25 cellular contexts compared by ENCODE assay signal in the genomic region with DNA sequence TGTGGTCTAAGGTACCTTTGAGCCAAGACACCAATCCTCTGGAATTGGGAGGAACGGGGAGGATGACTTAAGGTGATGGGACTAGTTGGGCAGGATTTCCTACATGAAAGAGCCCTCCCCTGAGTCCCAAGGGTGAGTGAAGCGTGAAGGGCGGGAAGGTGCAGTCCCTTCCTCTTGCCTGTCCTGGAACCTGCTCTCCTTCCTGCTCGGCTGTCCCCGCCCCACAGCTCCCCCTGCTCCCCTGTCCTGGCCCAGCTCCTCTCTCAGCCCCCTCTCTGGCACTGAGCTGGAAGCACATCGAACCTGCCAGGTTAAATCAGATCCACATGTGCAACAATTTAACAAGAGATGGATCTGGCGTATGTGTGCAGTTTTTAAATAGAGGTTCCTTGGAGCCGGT.
"Had no signal": no experiment of that assay in that cellular context is flagged by ENCODE, and none has a peak within 500 bp of the region (broad histone marks: within the 10 kb centered on the region; RNA-seq: fewer than 3 reads in every experiment).

No MANE protein-coding gene starts in this region.

- H3K27ac ChIP-seq: esophagus squamous epithelium, gastroesophageal sphincter, left lung, testis, upper lobe of left lung had no signal

- H3K4me1 Mint-ChIP-seq: activated CD4-positive, alpha-beta T cell treated with anti-CD3 and anti-CD28 coated beads, Interleukin-2, amount 10 ng/mL, durations not matched to agents 7 days and 5 days; activated naive CD4-positive, alpha-beta T cell treated with anti-CD3 and anti-CD28 coated beads, Interleukin-2, amount 50 U/mL, for 24 hours; immature natural killer cell; mesothelial cell of epicardium; naive thymus-derived CD8-positive, alpha-beta T cell; stimulated activated naive B cell treated with anti-CD40 and anti-IgM and Interleukin-4, amounts not matched to agents 10 μg/mL and 1 μg/mL and 100 μg/mL, for 72 hours had no signal

- ATAC-seq: activated CD4-positive, CD25-positive, alpha-beta regulatory T cell treated with anti-CD3 and anti-CD28 coated beads, Interleukin-2, amount 50 U/mL, for 24 hours; activated CD8-positive, alpha-beta T cell treated with anti-CD3 and anti-CD28 coated beads, Interleukin-2, amount 10 ng/mL, durations not matched to agents 7 days and 5 days; gastroesophageal sphincter; left lung; naive thymus-derived CD8-positive, alpha-beta T cell; stimulated activated naive B cell treated with anti-CD40 and anti-IgM and Interleukin-4, amounts not matched to agents 10 μg/mL and 1 μg/mL and 100 μg/mL, for 72 hours had no signal

- H3K9me3 Mint-ChIP-seq: activated CD4-positive, alpha-beta T cell treated with anti-CD3 and anti-CD28 coated beads, Interleukin-2, amount 10 ng/mL, durations not matched to agents 7 days and 5 days; activated naive CD4-positive, alpha-beta T cell treated with anti-CD3 and anti-CD28 coated beads, Interleukin-2, amount 50 U/mL, for 24 hours; activated T-helper 1 cell treated with anti-CD3 and anti-CD28 coated beads, Interleukin-12 subunit alpha, Interleukin-12 subunit beta, Interleukin-2, Interleukin-4 antibody, amounts not matched to agents 30 ng/mL and 10 ng/mL and 1 ng/mL, durations not matched to agents 14 hours and 24 hours and 36 hours; dendritic cell treated with granulocyte-macrophage colony-stimulating factor and Interleukin-4, amounts not matched to agents 40 ng/mL and 50 ng/mL, for 4 days; immature natural killer cell; mesothelial cell of epicardium; naive thymus-derived CD8-positive, alpha-beta T cell; stimulated activated naive B cell treated with anti-CD40 and anti-IgM and Interleukin-4, amounts not matched to agents 10 μg/mL and 1 μg/mL and 100 μg/mL, for 72 hours; T-helper 1 cell treated with Interleukin-12 subunit alpha and Interleukin-12 subunit beta and Interleukin-4 antibody, amounts not matched to agents 30 μg/mL and 1 μg/mL, for 36 hours had no signal

- H3K27ac Mint-ChIP-seq: activated CD4-positive, alpha-beta T cell treated with anti-CD3 and anti-CD28 coated beads, Interleukin-2, amount 10 ng/mL, durations not matched to agents 7 days and 5 days; activated CD8-positive, alpha-beta T cell treated with anti-CD3 and anti-CD28 coated beads, Interleukin-2, amount 10 ng/mL, durations not matched to agents 7 days and 5 days; activated naive CD4-positive, alpha-beta T cell treated with anti-CD3 and anti-CD28 coated beads, Interleukin-2, amount 50 U/mL, for 24 hours; activated T-helper 1 cell treated with anti-CD3 and anti-CD28 coated beads, Interleukin-12 subunit alpha, Interleukin-12 subunit beta, Interleukin-2, Interleukin-4 antibody, amounts not matched to agents 30 ng/mL and 10 ng/mL and 1 ng/mL, durations not matched to agents 14 hours and 24 hours and 36 hours; brain; dendritic cell treated with granulocyte-macrophage colony-stimulating factor and Interleukin-4, amounts not matched to agents 40 ng/mL and 50 ng/mL, for 4 days; immature natural killer cell; mesothelial cell of epicardium; naive thymus-derived CD8-positive, alpha-beta T cell; progenitor cell of endocrine pancreas; stimulated activated naive B cell treated with anti-CD40 and anti-IgM and Interleukin-4, amounts not matched to agents 10 μg/mL and 1 μg/mL and 100 μg/mL, for 72 hours; T-helper 1 cell treated with Interleukin-12 subunit alpha and Interleukin-12 subunit beta and Interleukin-4 antibody, amounts not matched to agents 30 μg/mL and 1 μg/mL, for 36 hours had no signal

- H3K27me3 Mint-ChIP-seq: activated naive CD4-positive, alpha-beta T cell treated with anti-CD3 and anti-CD28 coated beads, Interleukin-2, amount 50 U/mL, for 24 hours; stimulated activated naive B cell treated with anti-CD40 and anti-IgM and Interleukin-4, amounts not matched to agents 10 μg/mL and 1 μg/mL and 100 μg/mL, for 72 hours had no signal

- H3K36me3 Mint-ChIP-seq: activated naive CD4-positive, alpha-beta T cell treated with anti-CD3 and anti-CD28 coated beads, Interleukin-2, amount 50 U/mL, for 24 hours; brain; mesothelial cell of epicardium; naive thymus-derived CD8-positive, alpha-beta T cell; stimulated activated naive B cell treated with anti-CD40 and anti-IgM and Interleukin-4, amounts not matched to agents 10 μg/mL and 1 μg/mL and 100 μg/mL, for 72 hours had no signal

- H3K4me3 Mint-ChIP-seq: activated CD4-positive, alpha-beta T cell treated with anti-CD3 and anti-CD28 coated beads, Interleukin-2, amount 10 ng/mL, durations not matched to agents 7 days and 5 days; activated CD8-positive, alpha-beta T cell treated with anti-CD3 and anti-CD28 coated beads, Interleukin-2, amount 10 ng/mL, durations not matched to agents 7 days and 5 days; activated naive CD4-positive, alpha-beta T cell treated with anti-CD3 and anti-CD28 coated beads, Interleukin-2, amount 50 U/mL, for 24 hours; activated T-helper 1 cell treated with anti-CD3 and anti-CD28 coated beads, Interleukin-12 subunit alpha, Interleukin-12 subunit beta, Interleukin-2, Interleukin-4 antibody, amounts not matched to agents 30 ng/mL and 10 ng/mL and 1 ng/mL, durations not matched to agents 14 hours and 24 hours and 36 hours; brain; dendritic cell treated with granulocyte-macrophage colony-stimulating factor and Interleukin-4, amounts not matched to agents 40 ng/mL and 50 ng/mL, for 4 days; immature natural killer cell; mesothelial cell of epicardium; naive thymus-derived CD8-positive, alpha-beta T cell; stimulated activated naive B cell treated with anti-CD40 and anti-IgM and Interleukin-4, amounts not matched to agents 10 μg/mL and 1 μg/mL and 100 μg/mL, for 72 hours; T-helper 1 cell treated with Interleukin-12 subunit alpha and Interleukin-12 subunit beta and Interleukin-4 antibody, amounts not matched to agents 30 μg/mL and 1 μg/mL, for 36 hours had no signal

- H3K36me3 ChIP-seq: esophagus squamous epithelium, gastroesophageal sphincter, left lung, upper lobe of left lung had no signal

- H3K9me3 ChIP-seq: esophagus squamous epithelium, gastroesophageal sphincter, left lung, testis, upper lobe of left lung had no signal

- H3K4me1 ChIP-seq: gastroesophageal sphincter, left lung, testis, upper lobe of left lung had no signal

- H3K27me3 ChIP-seq: testis, upper lobe of left lung had no signal

- H3K4me3 ChIP-seq: esophagus squamous epithelium, gastroesophageal sphincter, left lung, lung, testis, upper lobe of left lung had no signal

- DNase-seq: activated CD4-positive, alpha-beta T cell treated with anti-CD3 and anti-CD28 coated beads, Interleukin-2, amount 10 ng/mL, durations not matched to agents 7 days and 5 days; activated CD8-positive, alpha-beta T cell treated with anti-CD3 and anti-CD28 coated beads, Interleukin-2, amount 10 ng/mL, durations not matched to agents 7 days and 5 days; activated gamma-delta T cell; aorta; effector CD4-positive, alpha-beta T cell; esophagus squamous epithelium; immature natural killer cell; left lung; naive thymus-derived CD8-positive, alpha-beta T cell; stimulated activated CD4-positive, alpha-beta T cell treated with anti-CD3 and anti-CD28 coated beads, Interleukin-2, amount 100 ng/mL, for 48 hours; stimulated activated CD8-positive, alpha-beta memory T cell treated with anti-CD3 and anti-CD28 coated beads, Interleukin-4, amount 100 ng/mL, for 48 hours; stimulated activated naive B cell treated with anti-CD40 and anti-IgM and Interleukin-4, amounts not matched to agents 10 μg/mL and 1 μg/mL and 100 μg/mL, for 72 hours; T1000; testis; upper lobe of left lung had no signal
